9 cellular contexts compared by ENCODE assay signal in genomic region chr3:148615385-148615784, GRCh38.
"Had no signal": no experiment of that assay in that cellular context is flagged by ENCODE, and none has a peak within 500 bp of the region (broad histone marks: within the 10 kb centered on the region; RNA-seq: fewer than 3 reads in every experiment).

No MANE protein-coding gene starts in this region.

- H3K4me3 Mint-ChIP-seq: H9, IgD-negative memory B cell had no signal

- H3K9ac ChIP-seq: GM23248, KMS-11 had no signal

- H3K4me3 ChIP-seq: GM23248 had no signal

- H3K36me3 Mint-ChIP-seq: IgD-negative memory B cell had no signal

- H3K27ac Mint-ChIP-seq: IgD-negative memory B cell had no signal

- H2AFZ ChIP-seq: GM23248 had no signal

- H3K27me3 Mint-ChIP-seq: IgD-negative memory B cell had no signal

- H3K4me1 Mint-ChIP-seq: IgD-negative memory B cell had no signal

- FAIRE-seq: H54 had no signal

- H3K27ac ChIP-seq: GM23248, HL-60, KMS-11 had no signal

- DNase-seq: GM23248, GOT3, H9, HCEC 1CT, KBM-7 had no signal

- H3K9me3 Mint-ChIP-seq: H9 had no signal

- H3K4me2 ChIP-seq: KMS-11 had no signal
